17 cellular contexts compared by ENCODE assay signal in genomic region chr3:4586381-4586780, GRCh38.
"Had no signal": no experiment of that assay in that cellular context is flagged by ENCODE, and none has a peak within 500 bp of the region (broad histone marks: within the 10 kb centered on the region; RNA-seq: fewer than 3 reads in every experiment).

No MANE protein-coding gene starts in this region.

- DNase-seq: activated B cell treated with CpG ODN at 0.5 μM for 24 hours; activated CD4-positive, alpha-beta T cell treated with anti-CD3 and anti-CD28 coated beads for 48 hours; activated CD8-positive, alpha-beta T cell treated with anti-CD3 and anti-CD28 coated beads for 36 hours; activated naive CD4-positive, alpha-beta T cell treated with anti-CD3 and anti-CD28 coated beads, Interleukin-2, amount 10 ng/mL, durations not matched to agents 7 days and 5 days; activated T-cell treated with anti-CD3 and anti-CD28 coated beads, Interleukin-2, amount 50 U/mL, for 1 hour; foreskin fibroblast; islet precursor cell; left colon; stimulated activated CD4-positive, alpha-beta T cell treated with anti-CD3 and anti-CD28 coated beads, Interleukin-4, amount 100 ng/mL, for 24 hours; T-cell had no signal

- H3K27ac ChIP-seq: cardiac muscle cell, hepatocyte, neural progenitor cell had no signal

- H3K9me3 Mint-ChIP-seq: activated B cell treated with CpG ODN at 0.5 μM for 24 hours; neural progenitor cell; stimulated activated memory B cell treated with anti-CD40 and anti-IgM and Interleukin-4, amounts not matched to agents 10 μg/mL and 1 μg/mL and 100 μg/mL, for 72 hours had no signal

- H3K4me2 ChIP-seq: hepatocyte, neural progenitor cell had no signal

- H3K9ac ChIP-seq: neural progenitor cell had no signal

- H3K36me3 Mint-ChIP-seq: activated naive CD4-positive, alpha-beta T cell treated with anti-CD3 and anti-CD28 coated beads, Interleukin-2, amount 10 ng/mL, durations not matched to agents 7 days and 5 days; mesothelial cell of epicardium; neural progenitor cell had no signal

- H3K27ac Mint-ChIP-seq: activated naive CD4-positive, alpha-beta T cell treated with anti-CD3 and anti-CD28 coated beads, Interleukin-2, amount 10 ng/mL, durations not matched to agents 7 days and 5 days; mesothelial cell of epicardium; neural progenitor cell; stimulated activated memory B cell treated with anti-CD40 and anti-IgM and Interleukin-4, amounts not matched to agents 10 μg/mL and 1 μg/mL and 100 μg/mL, for 72 hours had no signal

- H2AFZ ChIP-seq: hepatocyte, neural progenitor cell had no signal

- H3K4me3 ChIP-seq: cardiac muscle cell, hepatocyte, neural progenitor cell had no signal

- H3K4me3 Mint-ChIP-seq: activated B cell treated with CpG ODN at 0.5 μM for 24 hours; activated CD8-positive, alpha-beta T cell treated with anti-CD3 and anti-CD28 coated beads for 36 hours; activated naive CD4-positive, alpha-beta T cell treated with anti-CD3 and anti-CD28 coated beads, Interleukin-2, amount 10 ng/mL, durations not matched to agents 7 days and 5 days; mesothelial cell of epicardium; neural progenitor cell; stimulated activated memory B cell treated with anti-CD40 and anti-IgM and Interleukin-4, amounts not matched to agents 10 μg/mL and 1 μg/mL and 100 μg/mL, for 72 hours had no signal

- H3K27me3 Mint-ChIP-seq: activated B cell treated with CpG ODN at 0.5 μM for 24 hours; activated CD8-positive, alpha-beta T cell treated with anti-CD3 and anti-CD28 coated beads for 36 hours; activated naive CD4-positive, alpha-beta T cell treated with anti-CD3 and anti-CD28 coated beads, Interleukin-2, amount 10 ng/mL, durations not matched to agents 7 days and 5 days; stimulated activated memory B cell treated with anti-CD40 and anti-IgM and Interleukin-4, amounts not matched to agents 10 μg/mL and 1 μg/mL and 100 μg/mL, for 72 hours; T-cell had no signal

- ATAC-seq: activated CD8-positive, alpha-beta T cell treated with anti-CD3 and anti-CD28 coated beads for 36 hours; left colon; sciatic nerve; SK-N-SH treated with all-trans-retinoic acid at 6 μM for 48 hours; stimulated activated memory B cell treated with anti-CD40 and anti-IgM and Interleukin-4, amounts not matched to agents 10 μg/mL and 1 μg/mL and 100 μg/mL, for 72 hours; T-cell had no signal

- H3K36me3 ChIP-seq: cardiac muscle cell, neural progenitor cell had no signal

- H3K27me3 ChIP-seq: cardiac muscle cell, hepatocyte, neural progenitor cell had no signal
